ENCODE assay signal across 32 cellular contexts in the genomic region with DNA sequence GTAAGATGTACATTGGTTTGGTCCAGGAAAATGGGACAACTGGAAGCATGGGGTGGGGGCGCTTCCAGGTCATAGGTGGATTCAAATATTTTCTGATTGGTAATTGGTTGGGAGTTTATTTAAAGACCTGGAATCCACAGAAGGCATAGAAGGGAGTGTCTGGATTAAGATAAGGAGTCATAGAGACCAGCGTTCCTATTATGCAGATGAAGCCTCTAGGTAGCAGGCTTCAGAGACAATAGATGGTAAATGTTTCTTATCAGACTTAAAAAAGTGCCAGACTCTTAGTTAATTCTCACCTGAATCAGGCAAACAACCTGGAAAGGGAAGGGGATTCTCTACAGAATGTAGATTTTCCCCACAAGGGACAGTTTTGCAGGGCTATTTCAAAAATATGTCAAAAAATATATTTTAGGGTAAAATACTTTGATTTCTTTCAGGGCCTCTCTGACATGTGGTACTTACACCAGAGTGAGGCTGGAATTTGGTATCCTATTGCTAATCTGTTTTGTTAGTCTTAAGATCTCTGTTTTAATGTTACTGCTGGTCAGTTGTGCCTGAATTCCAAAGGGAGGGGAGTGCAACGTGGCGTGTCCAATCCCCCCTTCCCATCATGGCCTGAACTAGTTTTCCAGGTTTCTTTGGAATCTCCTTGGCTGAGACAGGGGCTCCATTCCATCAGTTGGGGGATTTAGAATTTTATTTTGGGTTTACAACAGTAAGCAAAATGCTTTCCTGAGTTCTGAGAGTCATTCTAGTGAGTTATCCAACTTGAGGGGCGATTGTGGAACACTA. TPM values are rescaled to one million over a fixed set of nuclear protein-coding genes. Genes with fewer than 3 reads are reported as not detected.
"Had no signal": no experiment of that assay in that cellular context is flagged by ENCODE, and none has a peak within 500 bp of the region (broad histone marks: within the 10 kb centered on the region; RNA-seq: fewer than 3 reads in every experiment).

No MANE protein-coding gene starts in this region.

- ATAC-seq: heart right ventricle; left lobe of liver; naive thymus-derived CD4-positive, alpha-beta T cell; sciatic nerve; stimulated activated effector memory CD8-positive, alpha-beta T cell treated with anti-CD3 and anti-CD28 coated beads, Interleukin-12 subunit alpha, Interleukin-12 subunit beta, amount 100 ng/mL, for 72 hours had no signal

- H3K4me3 Mint-ChIP-seq: immature natural killer cell; memory B cell; naive thymus-derived CD4-positive, alpha-beta T cell; stimulated activated effector memory CD8-positive, alpha-beta T cell treated with anti-CD3 and anti-CD28 coated beads, Interleukin-12 subunit alpha, Interleukin-12 subunit beta, amount 100 ng/mL, for 72 hours had no signal

- H3K27ac ChIP-seq: dorsolateral prefrontal cortex, esophagus muscularis mucosa, heart right ventricle, prostate gland, right atrium auricular region, stomach, upper lobe of left lung, uterus had no signal

- H3K4me1 Mint-ChIP-seq: nephron had no signal

- H3K27ac Mint-ChIP-seq: immature natural killer cell, memory B cell had no signal

- H3K4me2 ChIP-seq: smooth muscle cell had no signal

- H3K36me3 Mint-ChIP-seq: immature natural killer cell; memory B cell; naive thymus-derived CD4-positive, alpha-beta T cell; stimulated activated effector memory CD8-positive, alpha-beta T cell treated with anti-CD3 and anti-CD28 coated beads, Interleukin-12 subunit alpha, Interleukin-12 subunit beta, amount 100 ng/mL, for 72 hours had no signal

- H3K9me3 Mint-ChIP-seq: immature natural killer cell; memory B cell; naive thymus-derived CD4-positive, alpha-beta T cell; nephron; stimulated activated effector memory CD8-positive, alpha-beta T cell treated with anti-CD3 and anti-CD28 coated beads, Interleukin-12 subunit alpha, Interleukin-12 subunit beta, amount 100 ng/mL, for 72 hours had no signal

- DNase-seq: dorsolateral prefrontal cortex; effector CD4-positive, alpha-beta T cell; foreskin melanocyte; glutamatergic neuron; heart right ventricle; hypothalamus; immature natural killer cell; midbrain; naive thymus-derived CD4-positive, alpha-beta T cell; nucleus accumbens; stimulated activated CD4-positive, alpha-beta T cell treated with anti-CD3 and anti-CD28 coated beads, Interleukin-12 subunit alpha, Interleukin-12 subunit beta, amount 100 ng/mL, for 4 hours; stimulated activated CD4-positive, alpha-beta T cell treated with anti-CD3 and anti-CD28 coated beads, Interleukin-1b, Interleukin-23, amount 100 ng/mL, for 48 hours; stimulated activated CD4-positive, alpha-beta T cell treated with anti-CD3 and anti-CD28 coated beads, Interleukin-4, amount 100 ng/mL, for 24 hours; stimulated activated naive CD4-positive, alpha-beta T cell treated with Interleukin-2 at 50 U/mL for 16 hours; stomach; thyroid gland; upper lobe of left lung; uterus had no signal

- H3K4me1 ChIP-seq: prostate gland, right atrium auricular region, uterus had no signal

- H3K27me3 ChIP-seq: dorsolateral prefrontal cortex, esophagus muscularis mucosa, right atrium auricular region, stomach, thyroid gland, upper lobe of left lung, uterus had no signal

- H3K36me3 ChIP-seq: esophagus muscularis mucosa, heart right ventricle, prostate gland, right atrium auricular region, stomach, thyroid gland, upper lobe of left lung, uterus had no signal

- H3K9me3 ChIP-seq: esophagus muscularis mucosa, heart right ventricle, prostate gland, right atrium auricular region, stomach, thyroid gland, upper lobe of left lung, uterus had no signal

- H3K4me3 ChIP-seq: dorsolateral prefrontal cortex, esophagus muscularis mucosa, heart right ventricle, lung, prostate gland, right atrium auricular region, smooth muscle cell, stomach, thyroid gland, upper lobe of left lung, uterus had no signal

RNA-seq across cellular contexts. Expression of gene WFDC2, which starts 28.5 kb away (rescaled TPM):
- total RNA-seq: endothelial cell of umbilical vein, liver, osteocyte had no signal
- polyA plus RNA-seq: endothelial cell of umbilical vein; immature natural killer cell; keratinocyte; naive thymus-derived CD4-positive, alpha-beta T cell had no signal
